In the genomic region with DNA sequence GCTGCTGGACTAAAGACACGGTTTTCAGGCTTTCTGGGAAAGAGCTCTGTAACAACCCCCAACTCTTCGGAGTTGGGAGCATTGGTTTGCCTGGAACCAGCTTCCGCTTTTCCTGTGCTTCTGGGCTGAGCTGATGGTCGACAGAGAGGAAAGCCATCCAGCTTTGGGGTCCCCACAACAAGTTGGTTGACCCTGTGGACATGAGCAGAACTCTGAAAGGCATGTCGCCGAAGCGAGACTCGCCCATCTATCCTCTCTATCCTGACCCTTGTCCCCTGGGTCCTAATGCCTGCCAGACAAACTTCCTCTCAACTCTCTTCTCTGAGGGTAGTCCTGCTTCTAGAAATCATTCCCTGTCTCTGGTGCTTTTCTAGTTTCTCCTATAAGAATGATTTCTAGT, we compare ENCODE assay signal across 8 cellular contexts. TPM values are rescaled to one million over a fixed set of nuclear protein-coding genes. Genes with fewer than 3 reads are reported as not detected.
DNase-seq lines count a peak whose midpoint lies in the region; ATAC-seq and TF ChIP-seq lines count a peak whose summit lies in the region.

No MANE protein-coding gene starts in this region.

- H3K36me3 Mint-ChIP-seq in activated T-helper 17 cell treated with anti-CD3 and anti-CD28 coated beads, Interleukin-2, amount 50 U/mL, for 72 hours (ENCODE audit: low read depth), result no peaks in the 10 kb centered on the region
- no peaks in the 10 kb centered on the region for H3K36me3 Mint-ChIP-seq in mesothelial cell of epicardium

- DNase-seq in LHCN-M2 (ENCODE audit: low read depth) (peak; percentile 12), mesothelial cell of epicardium (ENCODE audit: low spot score in 2 of 2, unreplicated experiment in 2 of 2) (no peak), foreskin melanocyte (no peak), NCI-H2029 (lab: John Stamatoyannopoulos, UW) (no peak)

- no peaks in the 10 kb centered on the region for H3K9me3 Mint-ChIP-seq in activated T-helper 17 cell treated with anti-CD3 and anti-CD28 coated beads, Interleukin-2, amount 50 U/mL, for 72 hours
- H3K9me3 Mint-ChIP-seq in mesothelial cell of epicardium, result no peaks in the 10 kb centered on the region

- H3K27me3 ChIP-seq in DOHH2 (ENCODE audit: control insufficient read depth, low read length), result 0 out of 2 replicates have a peak, but pooled peaks cover 9% of the 10 kb centered on the region

- H3K4me3 ChIP-seq in DOHH2 (ENCODE audit: low read length), result peak overlapping the region; percentile 32

- no peak overlapping the region for H3K27ac ChIP-seq in DOHH2 (ENCODE audit: low read depth, low read length)

- peak overlapping the region; percentile 46 for H3K4me3 Mint-ChIP-seq in activated T-helper 17 cell treated with anti-CD3 and anti-CD28 coated beads, Interleukin-2, amount 50 U/mL, for 72 hours
- H3K4me3 Mint-ChIP-seq in mesothelial cell of epicardium, result peak overlapping the region; percentile 78

- H3K4me2 ChIP-seq in DOHH2 (ENCODE audit: low read length), result peak overlapping the region; percentile 37

- H3K9me3 ChIP-seq in DOHH2 (ENCODE audit: control insufficient read depth, insufficient read depth, low read length), result no peaks in the 10 kb centered on the region

- H3K4me1 ChIP-seq in DOHH2 (ENCODE audit: control insufficient read depth, low read length), result peaks cover 4% of the 10 kb centered on the region; the same call in 1 of the 2 replicates

- H3K27ac Mint-ChIP-seq in activated T-helper 17 cell treated with anti-CD3 and anti-CD28 coated beads, Interleukin-2, amount 50 U/mL, for 72 hours, result no peak overlapping the region
- no peak overlapping the region for H3K27ac Mint-ChIP-seq in mesothelial cell of epicardium

- no peak for ATAC-seq in activated T-helper 17 cell treated with anti-CD3 and anti-CD28 coated beads, Interleukin-2, amount 50 U/mL, for 72 hours (replicated peaks)
- ATAC-seq in GM18873 (IDR thresholded peaks at IDR 0.05; ENCODE audit: low FRiP score, unreplicated experiment), result no peak
- no peak for ATAC-seq in HG03108 (IDR thresholded peaks at IDR 0.05; ENCODE audit: unreplicated experiment)

- no peaks in the 10 kb centered on the region for H3K4me1 Mint-ChIP-seq in activated T-helper 17 cell treated with anti-CD3 and anti-CD28 coated beads, Interleukin-2, amount 50 U/mL, for 72 hours
- peaks cover 10% of the 10 kb centered on the region for H3K4me1 Mint-ChIP-seq in mesothelial cell of epicardium

- H3F3A ChIP-seq in DOHH2 (ENCODE audit: control insufficient read depth, insufficient read depth), result no peaks in the 10 kb centered on the region

- no peaks in the 10 kb centered on the region for H4K20me1 ChIP-seq in DOHH2 (ENCODE audit: control insufficient read depth, insufficient read depth, low read depth, low read length)

- no peaks in the 10 kb centered on the region for H3K9me2 ChIP-seq in DOHH2 (replicated peaks; ENCODE audit: control insufficient read depth, low read length)

- TF ChIP-seq CTCF in DOHH2 (IDR thresholded peaks at IDR 0.05; ENCODE audit: low read depth, low read length, poor library complexity, severe bottlenecking) (no peak), mesothelial cell of epicardium (IDR thresholded peaks at IDR 0.05; ENCODE audit: unreplicated experiment) (no peak)

- H3K79me2 ChIP-seq in DOHH2 (ENCODE audit: control insufficient read depth, low read length), result no peaks in the 10 kb centered on the region

- peaks cover 31% of the 10 kb centered on the region for H3K27me3 Mint-ChIP-seq in activated T-helper 17 cell treated with anti-CD3 and anti-CD28 coated beads, Interleukin-2, amount 50 U/mL, for 72 hours
- H3K27me3 Mint-ChIP-seq in mesothelial cell of epicardium (ENCODE audit: low read depth), result peaks cover 64% of the 10 kb centered on the region

- no peaks in the 10 kb centered on the region for H3K36me3 ChIP-seq in DOHH2 (ENCODE audit: control insufficient read depth, low read length)

RNA-seq across cellular contexts. Expression of gene FCGR2A, which starts 31.9 kb away (rescaled TPM):
- 0.45 TPM in 1 of 2 replicates, not detected in the other for total RNA-seq in LHCN-M2 (2014; rRNA removed)
- not detected for polyA plus RNA-seq in LHCN-M2 (2012)
- total RNA-seq in activated T-helper 17 cell treated with anti-CD3 and anti-CD28 coated beads, Interleukin-2, amount 50 U/mL, for 72 hours, result not detected
- 0.51 to 0.81 TPM (median 0.62 TPM) in 3 replicates for total RNA-seq in mesothelial cell of epicardium

RNA-seq across cellular contexts. Expression of gene HSPA6, which starts 51.0 kb away (rescaled TPM):
- total RNA-seq in LHCN-M2 (2014; rRNA removed) (0.11 TPM in 1 of 2 replicates, not detected in the other), mesothelial cell of epicardium (0.13 to 0.38 TPM (median 0.25 TPM) in 3 replicates)
- polyA plus RNA-seq in LHCN-M2 (2012), result 0.02 TPM
- total RNA-seq in activated T-helper 17 cell treated with anti-CD3 and anti-CD28 coated beads, Interleukin-2, amount 50 U/mL, for 72 hours, result under 1 TPM; 0.37 to 0.41 TPM
